ENCODE assay signal across 27 cellular contexts in the genomic region with DNA sequence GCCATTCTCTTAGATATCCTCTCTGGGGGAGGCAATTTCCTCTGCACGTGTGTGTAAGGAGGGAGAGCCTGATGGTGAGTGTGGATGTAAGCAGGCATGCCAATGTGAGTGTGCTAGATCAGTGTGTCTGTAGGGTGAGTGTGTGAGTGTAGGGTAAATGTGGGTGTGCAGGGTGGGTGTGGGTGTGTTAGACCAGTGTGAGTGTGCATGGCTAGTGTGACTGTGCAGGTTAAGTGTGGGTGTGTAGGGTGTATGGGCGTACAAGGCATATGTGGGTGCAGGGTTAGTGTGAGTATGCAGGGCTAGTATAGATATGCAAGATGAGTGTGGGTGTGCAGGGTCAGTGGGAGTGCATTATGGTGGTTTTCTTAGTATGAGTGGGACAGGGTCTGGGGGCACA. TPM values are rescaled to one million over a fixed set of nuclear protein-coding genes. Genes with fewer than 3 reads are reported as not detected.
DNase-seq lines count a peak whose midpoint lies in the region; ATAC-seq, FAIRE-seq and TF ChIP-seq lines count a peak whose summit lies in the region.
"Had no signal": no experiment of that assay in that cellular context is flagged by ENCODE, and none has a peak within 500 bp of the region (broad histone marks: within the 10 kb centered on the region; RNA-seq: fewer than 3 reads in every experiment).

No MANE protein-coding gene starts in this region.

- no peaks in the 10 kb centered on the region for H3K27me3 Mint-ChIP-seq in activated B cell treated with CpG ODN at 0.5 μM for 24 hours
- H3K27me3 Mint-ChIP-seq in naive thymus-derived CD4-positive, alpha-beta T cell = peaks cover 0 to 16% (median 10%) of the 10 kb centered on the region in 5 donors
- H3K27me3 Mint-ChIP-seq in activated T-helper 2 cell treated with anti-CD3 and anti-CD28 coated beads, Interferon-gamma antibody, Interleukin-2, Interleukin-4, amounts not matched to agents 10 μg/mL and 5 μg/mL and 100 μg/mL, durations not matched to agents 14 hours and 24 hours and 36 hours (ENCODE audit: low read depth) = peaks cover 6% of the 10 kb centered on the region

- H3K9ac ChIP-seq in HepG2 (ENCODE audit: insufficient read depth, low read depth, low read length) = no peak overlapping the region

- no TSS peak for BruUV-seq in HepG2 (replicated peaks; lab: Mats Ljungman, UMichigan)

- in situ Hi-C loops in HepG2 (cut with HindIII; ENCODE audit: extremely low pct_ligation_motif_present, low pct_unique_long_range_greater_than_20kb) (no loop called here), ACHN (cut with HindIII; ENCODE audit: low pct_ligation_motif_present, low pct_unique_long_range_greater_than_20kb, low sequenced_read_pairs) (no loop called here)

- H3K27me3 ChIP-seq in HepG2 (ENCODE audit: control insufficient read depth in 1 of 2, insufficient read depth in 2 of 2, low read length in 2 of 2) = no peaks in the 10 kb centered on the region
- H3K27me3 ChIP-seq in right lobe of liver = no peaks in the 10 kb centered on the region
- no peaks in the 10 kb centered on the region for H3K27me3 ChIP-seq in naive thymus-derived CD4-positive, alpha-beta T cell (ENCODE audit: control insufficient read depth in 2 of 2, insufficient read depth in 2 of 2, low read length in 2 of 2)

- no peaks in the 10 kb centered on the region for H3K9me3 Mint-ChIP-seq in activated B cell treated with CpG ODN at 0.5 μM for 24 hours
- H3K9me3 Mint-ChIP-seq in naive thymus-derived CD4-positive, alpha-beta T cell = peaks cover 0 to 3% (median 0%) of the 10 kb centered on the region in 11 donors
- no peaks in the 10 kb centered on the region for H3K9me3 Mint-ChIP-seq in activated T-helper 2 cell treated with anti-CD3 and anti-CD28 coated beads, Interferon-gamma antibody, Interleukin-2, Interleukin-4, amounts not matched to agents 10 μg/mL and 5 μg/mL and 100 μg/mL, durations not matched to agents 14 hours and 24 hours and 36 hours

- H3K27ac ChIP-seq in HepG2 (ENCODE audit: extremely low read length, insufficient read depth, low read length) (no peak overlapping the region), right lobe of liver (no peak overlapping the region)
- H3K27ac ChIP-seq in naive thymus-derived CD4-positive, alpha-beta T cell (ENCODE audit: low read depth, low read length) = no peak overlapping the region
- H3K27ac ChIP-seq: 22Rv1 had no signal

- ATAC-seq in HepG2 = no peak
- no peak for ATAC-seq in right lobe of liver
- ATAC-seq in activated B cell treated with CpG ODN at 0.5 μM for 24 hours (ENCODE audit: low read depth) = no peak
- peak; percentile 26 for ATAC-seq in naive thymus-derived CD4-positive, alpha-beta T cell
- ATAC-seq: GM12878 had no signal

- H3K4me1 ChIP-seq in HepG2 (ENCODE audit: insufficient read depth, low read length) = no peaks in the 10 kb centered on the region
- H3K4me1 ChIP-seq in right lobe of liver = no peaks in the 10 kb centered on the region
- H3K4me1 ChIP-seq in naive thymus-derived CD4-positive, alpha-beta T cell (ENCODE audit: control insufficient read depth in 2 of 2, insufficient read depth in 2 of 2, low read length in 2 of 2) = no peaks in the 10 kb centered on the region
- H3K4me1 ChIP-seq: Caco-2 had no signal

- H3K36me3 Mint-ChIP-seq in activated B cell treated with CpG ODN at 0.5 μM for 24 hours (ENCODE audit: low read depth) = no peaks in the 10 kb centered on the region
- H3K36me3 Mint-ChIP-seq in naive thymus-derived CD4-positive, alpha-beta T cell = no peaks in the 10 kb centered on the region
- no peaks in the 10 kb centered on the region for H3K36me3 Mint-ChIP-seq in activated T-helper 2 cell treated with anti-CD3 and anti-CD28 coated beads, Interferon-gamma antibody, Interleukin-2, Interleukin-4, amounts not matched to agents 10 μg/mL and 5 μg/mL and 100 μg/mL, durations not matched to agents 14 hours and 24 hours and 36 hours (ENCODE audit: low read depth)
- H3K36me3 Mint-ChIP-seq: CD4-positive, alpha-beta memory T cell had no signal

- DNase-seq in HepG2 (ENCODE audit: low spot score) (no peak), right lobe of liver (no peak), activated B cell treated with CpG ODN at 0.5 μM for 24 hours (no peak), COLO668 (lab: John Stamatoyannopoulos, UW; ENCODE audit: unreplicated experiment) (no peak), ACHN (no peak)
- DNase-seq in naive thymus-derived CD4-positive, alpha-beta T cell = no peak
- DNase-seq in stimulated activated naive CD4-positive, alpha-beta T cell treated with Interleukin-2 at 50 U/mL for 16 hours (lab: John Stamatoyannopoulos, UW) = no peak
- DNase-seq in activated T-helper 2 cell treated with anti-CD3 and anti-CD28 coated beads, Interferon-gamma antibody, Interleukin-2, Interleukin-4, amounts not matched to agents 10 μg/mL and 5 μg/mL and 100 μg/mL, durations not matched to agents 14 hours and 24 hours and 36 hours (ENCODE audit: low spot score) = no peak
- DNase-seq: C1 segment of cervical spinal cord; Caco-2; CD4-positive, alpha-beta memory T cell; EL; GDM1; GOT3; HCEC 1CT; Kasumi-1; NCI-H1105; NCI-H1436 treated with DMSO at 0.1 percent for 48 hours; NCI-H187 treated with DMSO at 0.1 percent for 48 hours; NCI-H774; NK-92 treated with Interleukin-12 subunit alpha and Interleukin-12 subunit beta, amount 100 ng/mL, for 24 hours; SHP77 had no signal

- H3K4me3 Mint-ChIP-seq in activated B cell treated with CpG ODN at 0.5 μM for 24 hours = peak overlapping the region; percentile 3
- no peak overlapping the region for H3K4me3 Mint-ChIP-seq in naive thymus-derived CD4-positive, alpha-beta T cell
- no peak overlapping the region for H3K4me3 Mint-ChIP-seq in activated T-helper 2 cell treated with anti-CD3 and anti-CD28 coated beads, Interferon-gamma antibody, Interleukin-2, Interleukin-4, amounts not matched to agents 10 μg/mL and 5 μg/mL and 100 μg/mL, durations not matched to agents 14 hours and 24 hours and 36 hours (ENCODE audit: low read depth)
- H3K4me3 Mint-ChIP-seq: CD4-positive, alpha-beta memory T cell had no signal

- no peak overlapping the region for H3K4me3 ChIP-seq in HepG2 (replicated peaks in 1 of 3; ENCODE audit: insufficient read depth in 1 of 3, low read depth in 2 of 3, low read length in 3 of 3)
- H3K4me3 ChIP-seq in right lobe of liver = no peak overlapping the region
- H3K4me3 ChIP-seq in naive thymus-derived CD4-positive, alpha-beta T cell (ENCODE audit: low read length) = no peak overlapping the region
- H3K4me3 ChIP-seq: GM12878 had no signal

- H3K27ac Mint-ChIP-seq in activated B cell treated with CpG ODN at 0.5 μM for 24 hours = no peak overlapping the region
- H3K27ac Mint-ChIP-seq in naive thymus-derived CD4-positive, alpha-beta T cell = no peak overlapping the region
- no peak overlapping the region for H3K27ac Mint-ChIP-seq in activated T-helper 2 cell treated with anti-CD3 and anti-CD28 coated beads, Interferon-gamma antibody, Interleukin-2, Interleukin-4, amounts not matched to agents 10 μg/mL and 5 μg/mL and 100 μg/mL, durations not matched to agents 14 hours and 24 hours and 36 hours
- H3K27ac Mint-ChIP-seq: CD4-positive, alpha-beta memory T cell had no signal

- POLR2A ChIA-PET in HepG2 (lab: Yijun Ruan, JAX) = no interaction called here
- POLR2A ChIA-PET in activated B cell treated with CpG ODN at 0.5 μM for 24 hours (lab: Charles Lee) = no interaction called here
- POLR2A ChIA-PET in naive thymus-derived CD4-positive, alpha-beta T cell (lab: Charles Lee) = no interaction called here

- H3K36me3 ChIP-seq in HepG2 (replicated peaks in 1 of 2; ENCODE audit: control insufficient read depth in 1 of 2, insufficient read depth in 2 of 2, low read length in 2 of 2) = no peaks in the 10 kb centered on the region
- H3K36me3 ChIP-seq in right lobe of liver = no peaks in the 10 kb centered on the region
- no peaks in the 10 kb centered on the region for H3K36me3 ChIP-seq in naive thymus-derived CD4-positive, alpha-beta T cell (ENCODE audit: control insufficient read depth in 2 of 3, insufficient read depth in 3 of 3, low read length in 3 of 3)

- 60% methylated on average over 2 of the region's 2 CpGs for WGBS in HepG2 (ENCODE audit: low lambda C conversion rate)
- WGBS in right lobe of liver (ENCODE audit: insufficient coverage, low coverage, low lambda C conversion rate, missing lambda C conversion rate) = 67% methylated on average over 2 of the region's 2 CpGs

- H3K9me3 ChIP-seq in HepG2 (ENCODE audit: low read length) = no peaks in the 10 kb centered on the region
- no peaks in the 10 kb centered on the region for H3K9me3 ChIP-seq in right lobe of liver
- H3K9me3 ChIP-seq in naive thymus-derived CD4-positive, alpha-beta T cell (ENCODE audit: control insufficient read depth in 2 of 3, low read length in 3 of 3) = no peaks in the 10 kb centered on the region
- H3K9me3 ChIP-seq: Caco-2 had no signal

- H3K79me2 ChIP-seq in HepG2 (ENCODE audit: insufficient read depth, low read length) = no peaks in the 10 kb centered on the region

- no peak for TF ChIP-seq RAD21 in HepG2 (CRISPR knock-in tag; IDR thresholded peaks at IDR 0.05)

- intact Hi-C loops in HepG2 (cut with micrococcal nuclease; ENCODE audit: unreplicated experiment) = no loop called here
- intact Hi-C loops in right lobe of liver (cut with DNase I) = no loop called here
- intact Hi-C loops in activated B cell treated with CpG ODN at 0.5 μM for 24 hours (cut with micrococcal nuclease) = loop anchor here (10.0 kb wide), 1 partner anchor 102 kb away; no protein-coding TSS in a partner anchor
- intact Hi-C loops in naive thymus-derived CD4-positive, alpha-beta T cell (cut with micrococcal nuclease) = no loop called here
- intact Hi-C loops in activated T-helper 2 cell treated with anti-CD3 and anti-CD28 coated beads, Interferon-gamma antibody, Interleukin-2, Interleukin-4, amounts not matched to agents 10 μg/mL and 5 μg/mL and 100 μg/mL, durations not matched to agents 14 hours and 24 hours and 36 hours (cut with micrococcal nuclease) = no loop called here

- CTCF ChIA-PET in HepG2 (lab: Yijun Ruan, JAX; ENCODE audit: low intra/inter-chr PET ratio, low total read pairs) = no interaction called here
- CTCF ChIA-PET in activated B cell treated with CpG ODN at 0.5 μM for 24 hours (lab: Charles Lee) = no interaction called here
- CTCF ChIA-PET in naive thymus-derived CD4-positive, alpha-beta T cell (lab: Charles Lee) = no interaction called here

- TF ChIP-seq POLR2A in HepG2 (IDR thresholded peaks at IDR 0.05; ENCODE audit: insufficient read depth in 1 of 2, low read depth in 2 of 2, low read length in 2 of 2) (no peak), right lobe of liver (IDR thresholded peaks at IDR 0.05) (no peak)

- no peak for TF ChIP-seq EP300 in HepG2 (IDR thresholded peaks at IDR 0.05; ENCODE audit: low read depth in 2 of 2, low read length in 2 of 2)
- no peak for TF ChIP-seq EP300 in HepG2 (CRISPR knock-in tag; IDR thresholded peaks at IDR 0.05; ENCODE audit: borderline replicate concordance)

- H2AFZ ChIP-seq in HepG2 (ENCODE audit: low read length) = no peak overlapping the region

- peaks cover 5% of the 10 kb centered on the region; the same call in 1 of the 2 replicates for H4K20me1 ChIP-seq in HepG2 (ENCODE audit: insufficient read depth, low read length)

- peaks cover 19% of the 10 kb centered on the region for H3K4me1 Mint-ChIP-seq in activated B cell treated with CpG ODN at 0.5 μM for 24 hours
- H3K4me1 Mint-ChIP-seq in naive thymus-derived CD4-positive, alpha-beta T cell = peaks cover 0 to 11% (median under 1%) of the 10 kb centered on the region in 7 donors
- no peaks in the 10 kb centered on the region for H3K4me1 Mint-ChIP-seq in activated T-helper 2 cell treated with anti-CD3 and anti-CD28 coated beads, Interferon-gamma antibody, Interleukin-2, Interleukin-4, amounts not matched to agents 10 μg/mL and 5 μg/mL and 100 μg/mL, durations not matched to agents 14 hours and 24 hours and 36 hours (ENCODE audit: low read depth)

- H3K4me2 ChIP-seq in HepG2 (ENCODE audit: low read depth, low read length) = no peak overlapping the region

- TF ChIP-seq CTCF in HepG2 (CRISPR knock-in tag; IDR thresholded peaks at IDR 0.05) (no peak), right lobe of liver (IDR thresholded peaks at IDR 0.05) (no peak), activated B cell treated with CpG ODN at 0.5 μM for 24 hours (IDR thresholded peaks at IDR 0.05) (no peak)

- no peak for FAIRE-seq in HepG2 (lab: Jason Lieb, UNC)
- FAIRE-seq: GM12878 had no signal

RNA-seq across cellular contexts. Expression of a gene that starts 48.4 kb away (rescaled TPM):
- total RNA-seq in HepG2 (2016; rRNA removed; fragmentation: Illumina TruSeq; extraction: Trizol) = 1.1 and 1.5 TPM in 2 replicates
- 0.30 and 0.35 TPM in 2 replicates for total RNA-seq in HepG2 (2016; cell fraction: cytosol; rRNA removed; fragmentation: Illumina TruSeq; extraction: Trizol; ENCODE audit: low read depth)
- 0.62 and 1.7 TPM in 2 replicates for total RNA-seq in HepG2 (2016; cell fraction: insoluble cytoplasmic fraction; rRNA removed; fragmentation: Illumina TruSeq; extraction: Trizol)
- 1.3 and 1.6 TPM in 2 replicates for total RNA-seq in HepG2 (2016; cell fraction: membrane; rRNA removed; fragmentation: Illumina TruSeq; extraction: Trizol)
- total RNA-seq in HepG2 (2016; cell fraction: nucleus; rRNA removed; fragmentation: Illumina TruSeq; extraction: Trizol) = 2.9 and 3.0 TPM in 2 replicates
- polyA plus RNA-seq in HepG2 (2011; rRNA removed) = 2.3 and 4.0 TPM in 2 replicates
- polyA plus RNA-seq in HepG2 (2011; cell fraction: cytosol; rRNA removed) = 1.5 and 2.5 TPM in 2 replicates
- 8.9 and 11.7 TPM in 2 replicates for polyA plus RNA-seq in HepG2 (2011; cell fraction: nucleus; rRNA removed)
- polyA plus RNA-seq in HepG2 (2012) = 5.0 and 8.8 TPM in 2 replicates
- 0.29 and 0.54 TPM in 2 replicates for polyA plus RNA-seq in HepG2 (2016; cell fraction: cytosol; fragmentation: Illumina TruSeq; extraction: Trizol; ENCODE audit: low read depth)
- polyA plus RNA-seq in HepG2 (2016; cell fraction: insoluble cytoplasmic fraction; fragmentation: Illumina TruSeq; extraction: Trizol; ENCODE audit: low read depth) = 0.86 and 1.1 TPM in 2 replicates
- 0.66 and 0.84 TPM in 2 replicates for polyA plus RNA-seq in HepG2 (2016; cell fraction: membrane; fragmentation: Illumina TruSeq; extraction: Trizol; ENCODE audit: low read depth)
- 2.6 and 4.2 TPM in 2 replicates for polyA plus RNA-seq in HepG2 (2016; cell fraction: nucleus; fragmentation: Illumina TruSeq; extraction: Trizol; ENCODE audit: insufficient read depth, low read depth)
- polyA minus RNA-seq in HepG2 (2011; rRNA and poly(A)+ RNA removed; ENCODE audit: low replicate concordance) = 5.2 TPM in 1 of 2 replicates, not detected in the other
- 1.8 and 4.1 TPM in 2 replicates for polyA minus RNA-seq in HepG2 (2011; cell fraction: cytosol; rRNA and poly(A)+ RNA removed)
- polyA minus RNA-seq in HepG2 (2011; cell fraction: nucleus; rRNA and poly(A)+ RNA removed) = 9.0 and 11.7 TPM in 2 replicates
- 10 to 100 TPM; 25.9 to 45.1 (median 35.1) TPM for total RNA-seq in right lobe of liver
- not detected in 2 replicates for total RNA-seq in activated B cell treated with CpG ODN at 0.5 μM for 24 hours
- not detected for total RNA-seq in naive thymus-derived CD4-positive, alpha-beta T cell
- not detected for polyA plus RNA-seq in naive thymus-derived CD4-positive, alpha-beta T cell
- not detected in 2 replicates for total RNA-seq in activated T-helper 2 cell treated with anti-CD3 and anti-CD28 coated beads, Interferon-gamma antibody, Interleukin-2, Interleukin-4, amounts not matched to agents 10 μg/mL and 5 μg/mL and 100 μg/mL, durations not matched to agents 14 hours and 24 hours and 36 hours
- total RNA-seq: Caco-2; CD4-positive, alpha-beta memory T cell; GM12878; HT-29; M059J; SK-MEL-5 had no signal
- polyA plus RNA-seq: CD4-positive, alpha-beta memory T cell had no signal

Comparison
In these comparisons a context has a peak if more than half of its experiments do, and no peak if none do; other contexts are left out.
1. RNA of a gene that starts 48.4 kb away (total RNA-seq): 25.9 to 45.1 TPM in right lobe of liver; 0.30 to 3.0 TPM in HepG2, not detected in activated B cell treated with CpG ODN at 0.5 μM for 24 hours, not detected in naive thymus-derived CD4-positive, alpha-beta T cell and not detected in activated T-helper 2 cell treated with anti-CD3 and anti-CD28 coated beads, Interferon-gamma antibody, Interleukin-2, Interleukin-4, amounts not matched to agents 10 μg/mL and 5 μg/mL and 100 μg/mL, durations not matched to agents 14 hours and 24 hours and 36 hours; every median in the first group is over 4 times any median in the second.